Comparison of ENCODE assay signal across 21 cellular contexts in the genomic region with DNA sequence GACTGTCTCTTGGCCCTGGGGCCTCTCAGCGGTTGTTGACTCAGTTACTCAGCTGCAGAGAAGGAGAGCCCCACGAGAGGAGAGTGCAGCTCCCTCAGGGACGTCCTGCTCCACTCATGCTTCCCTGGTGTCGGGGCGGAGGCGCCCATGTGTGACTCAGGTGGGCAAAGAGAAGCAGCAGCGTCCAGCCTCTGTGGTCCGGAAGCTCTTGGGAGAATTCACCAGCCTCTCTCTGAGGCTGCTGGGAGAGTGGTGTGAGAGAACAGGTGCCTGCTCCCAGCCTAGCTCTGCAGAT. TPM values are rescaled to one million over a fixed set of nuclear protein-coding genes. Genes with fewer than 3 reads are reported as not detected.
"Had no signal": no experiment of that assay in that cellular context is flagged by ENCODE, and none has a peak within 500 bp of the region (broad histone marks: within the 10 kb centered on the region; RNA-seq: fewer than 3 reads in every experiment).

No MANE protein-coding gene starts in this region.

- H3K4me1 ChIP-seq: suprapubic skin, tibial artery, uterus had no signal

- H3K27me3 ChIP-seq: esophagus squamous epithelium, gastroesophageal sphincter, right atrium auricular region, suprapubic skin, tibial artery, upper lobe of left lung, uterus had no signal

- H3K27ac ChIP-seq: esophagus squamous epithelium, gastroesophageal sphincter, right atrium auricular region, suprapubic skin, tibial artery, upper lobe of left lung had no signal

- H3K36me3 ChIP-seq: esophagus squamous epithelium, gastroesophageal sphincter, right atrium auricular region, suprapubic skin, tibial artery, upper lobe of left lung, uterus had no signal

- H3K9me3 Mint-ChIP-seq: dendritic cell treated with granulocyte-macrophage colony-stimulating factor and Interleukin-4, amounts not matched to agents 40 ng/mL and 50 ng/mL, for 4 days; effector memory CD8-positive, alpha-beta T cell had no signal

- ATAC-seq: effector memory CD8-positive, alpha-beta T cell; gastroesophageal sphincter; left ventricle myocardium superior had no signal

- H3K27ac Mint-ChIP-seq: dendritic cell treated with granulocyte-macrophage colony-stimulating factor and Interleukin-4, amounts not matched to agents 40 ng/mL and 50 ng/mL, for 4 days; effector memory CD8-positive, alpha-beta T cell; naive B cell; nephron had no signal

- H3K9me3 ChIP-seq: esophagus squamous epithelium, gastroesophageal sphincter, suprapubic skin, upper lobe of left lung, uterus had no signal

- H3K4me3 ChIP-seq: esophagus squamous epithelium, gastroesophageal sphincter, lung, right atrium auricular region, suprapubic skin, tibial artery, upper lobe of left lung, uterus had no signal

- H3K4me3 Mint-ChIP-seq: dendritic cell treated with granulocyte-macrophage colony-stimulating factor and Interleukin-4, amounts not matched to agents 40 ng/mL and 50 ng/mL, for 4 days; effector memory CD8-positive, alpha-beta T cell; nephron had no signal

- DNase-seq: effector memory CD8-positive, alpha-beta T cell; esophagus squamous epithelium; foreskin fibroblast; glutamatergic neuron; immature natural killer cell; left ventricle myocardium superior; mesenchymal stem cell; naive B cell; stimulated activated CD4-positive, alpha-beta T cell treated with anti-CD3 and anti-CD28 coated beads, Interleukin-12 subunit alpha, Interleukin-12 subunit beta, amount 100 ng/mL, for 4 hours; stimulated activated naive CD4-positive, alpha-beta T cell; uterus had no signal

RNA-seq across cellular contexts. Expression of gene GLB1L2, which starts 25.7 kb away (rescaled TPM):
- total RNA-seq: osteocyte had no signal

RNA-seq across cellular contexts. Expression of gene B3GAT1, which starts 54.5 kb away (rescaled TPM):
- total RNA-seq: epithelial cell of proximal tubule had no signal
